Comparison of ENCODE assay signal across 9 cellular contexts in genomic region chr16:4626396-4626795, GRCh38. TPM values are rescaled to one million over a fixed set of nuclear protein-coding genes. Genes with fewer than 3 reads are reported as not detected.
DNase-seq lines count a peak whose midpoint lies in the region; ATAC-seq and TF ChIP-seq lines count a peak whose summit lies in the region.
"Had no signal": no experiment of that assay in that cellular context is flagged by ENCODE, and none has a peak within 500 bp of the region (broad histone marks: within the 10 kb centered on the region; RNA-seq: fewer than 3 reads in every experiment).

No MANE protein-coding gene starts in this region.

- DNase-seq in RWPE1 (ENCODE audit: low spot score) (no peak), NCI-H1092 treated with DMSO at 0.1 percent for 48 hours (lab: John Stamatoyannopoulos, UW) (no peak), NCI-H510A treated with DMSO at 0.1 percent for 48 hours (lab: John Stamatoyannopoulos, UW) (no peak)
- DNase-seq: WERI-Rb-1 had no signal

- no peak overlapping the region for H3K9ac ChIP-seq in rectal smooth muscle tissue (ENCODE audit: low read length)

- no peak for TF ChIP-seq CTCF in RWPE1 (conservative IDR thresholded peaks at IDR 0.05; ENCODE audit: low read depth)

- H3K36me3 ChIP-seq in esophagus (ENCODE audit: control insufficient read depth in 2 of 2, insufficient read depth in 2 of 2, low read length in 1 of 2) (no peaks in the 10 kb centered on the region), rectal smooth muscle tissue (ENCODE audit: control insufficient read depth, insufficient read depth, low read length) (no peaks in the 10 kb centered on the region)

- ATAC-seq in HG03354 (IDR thresholded peaks at IDR 0.05; ENCODE audit: poor library complexity, severe bottlenecking, unreplicated experiment) (no peak), GM19351 (IDR thresholded peaks at IDR 0.05; ENCODE audit: unreplicated experiment) (no peak)

- H3K9me3 ChIP-seq in esophagus (ENCODE audit: control insufficient read depth in 2 of 2, insufficient read depth in 1 of 2, low read depth in 1 of 2, low read length in 1 of 2), result no peaks in the 10 kb centered on the region

- H3K4me3 ChIP-seq in GM08714 (ENCODE audit: low read length), result peak overlapping the region; percentile 74; the same call in 1 of the 2 replicates
- H3K4me3 ChIP-seq in esophagus (ENCODE audit: low read depth in 1 of 2, low read length in 2 of 2), result peak overlapping the region; percentile 5 to 83
- H3K4me3 ChIP-seq in rectal smooth muscle tissue (ENCODE audit: low read length), result peak overlapping the region; percentile 95

- 63 to 66% methylated on average over 6 of the region's 6 CpGs for WGBS in esophagus, 2 donors

- no peaks in the 10 kb centered on the region for H3K27me3 ChIP-seq in esophagus (ENCODE audit: control insufficient read depth in 1 of 2, insufficient read depth in 2 of 2, low read length in 2 of 2)
- H3K27me3 ChIP-seq in rectal smooth muscle tissue (ENCODE audit: control insufficient read depth, insufficient read depth, low read length), result no peaks in the 10 kb centered on the region

- H3K27ac ChIP-seq in RWPE1 (peak overlapping the region; percentile 83), esophagus (ENCODE audit: low read depth in 2 of 2, low read length in 1 of 2) (no peak overlapping the region), rectal smooth muscle tissue (ENCODE audit: low read depth, low read length) (no peak overlapping the region)

- H3K4me1 ChIP-seq in esophagus (ENCODE audit: control insufficient read depth in 2 of 2, insufficient read depth in 2 of 2, low read length in 1 of 2) (peaks cover 6 to 14% of the 10 kb centered on the region in 2 donors), rectal smooth muscle tissue (ENCODE audit: control insufficient read depth, insufficient read depth, low read length) (peaks cover 11% of the 10 kb centered on the region)

- POLR2A ChIA-PET in RWPE1 (lab: Yijun Ruan, JAX; ENCODE audit: low non-redundant PET), result no interaction called here

- CTCF ChIA-PET in RWPE1 (lab: Yijun Ruan, JAX), result no interaction called here

RNA-seq across cellular contexts. Expression of gene MGRN1, which starts 1.8 kb away (rescaled TPM):
- 10 to 100 TPM; 10.9 to 15.1 TPM for polyA plus RNA-seq in esophagus

RNA-seq across cellular contexts. Expression of gene UBALD1, which starts 11.7 kb away (rescaled TPM):
- polyA plus RNA-seq in esophagus, result 10 to 100 TPM; 18.6 to 34.7 TPM

Comparison
In these comparisons a context has a peak if more than half of its experiments do, and no peak if none do; other contexts are left out.
1. H3K4me3 ChIP-seq: peak in every context shown above with its lines; median percentile 95 in rectal smooth muscle tissue; 74 in GM08714; 44 in esophagus.